ENCODE assay signal across 32 cellular contexts in genomic region chr4:161260819-161261218, GRCh38.
"Had no signal": no experiment of that assay in that cellular context is flagged by ENCODE, and none has a peak within 500 bp of the region (broad histone marks: within the 10 kb centered on the region; RNA-seq: fewer than 3 reads in every experiment).

No MANE protein-coding gene starts in this region.

- H3K4me1 ChIP-seq: adrenal gland, ascending aorta, body of pancreas, breast epithelium had no signal

- H3K27ac ChIP-seq: adrenal gland, ascending aorta, body of pancreas, brain microvascular endothelial cell, breast epithelium, cardiac muscle cell had no signal

- H3K4me3 ChIP-seq: adrenal gland, ascending aorta, body of pancreas, breast epithelium, cardiac muscle cell had no signal

- FAIRE-seq: astrocyte, bronchial epithelial cell had no signal

- DNase-seq: activated effector memory CD4-positive, alpha-beta T cell treated with anti-CD3 and anti-CD28 coated beads, Interleukin-2, amount 50 U/mL, for 16 hours; activated effector memory CD4-positive, alpha-beta T cell treated with Interleukin-2 at 50 U/mL for 16 hours; activated gamma-delta T cell; activated gamma-delta T cell treated with Interleukin-2 at 50 U/mL for 16 hours; activated naive CD4-positive, alpha-beta T cell; activated naive CD4-positive, alpha-beta T cell treated with anti-CD3 and anti-CD28 coated beads for 36 hours; activated naive CD4-positive, alpha-beta T cell treated with anti-CD3 and anti-CD28 coated beads, Interleukin-2, amount 10 ng/mL, durations not matched to agents 7 days and 5 days; activated naive CD4-positive, alpha-beta T cell treated with anti-CD3 and anti-CD28 coated beads, Interleukin-2, amount 50 U/mL, for 16 hours; activated naive CD4-positive, alpha-beta T cell treated with Interleukin-2 at 50 U/mL for 16 hours; activated naive CD8-positive, alpha-beta T cell treated with anti-CD3 and anti-CD28 coated beads for 36 hours; activated naive CD8-positive, alpha-beta T cell treated with anti-CD3 and anti-CD28 coated beads, Interleukin-2, amount 10 ng/mL, durations not matched to agents 7 days and 5 days; activated naive CD8-positive, alpha-beta T cell treated with anti-CD3 and anti-CD28 coated beads, Interleukin-2, amount 50 U/mL, for 24 hours; activated T-cell treated with anti-CD3 and anti-CD28 coated beads, Interleukin-2, amount 50 U/mL, for 4 hours; activated T-cell treated with anti-CD3 and anti-CD28 coated beads, Interleukin-2, amount 50 U/mL, for 48 hours; activated T-cell treated with anti-CD3 and anti-CD28 coated beads, Interleukin-2, amount 50 U/mL, for 72 hours; adrenal gland; amniotic stem cell; amygdala; anterior cingulate cortex; aorta; body of pancreas; brain microvascular endothelial cell; caudate nucleus; central memory CD4-positive, alpha-beta T cell; cerebellar nuclear complex had no signal

- H3K27me3 ChIP-seq: adrenal gland, ascending aorta, body of pancreas, brain microvascular endothelial cell, breast epithelium, cardiac muscle cell had no signal

- ATAC-seq: activated naive CD4-positive, alpha-beta T cell treated with anti-CD3 and anti-CD28 coated beads, Interleukin-2, amount 50 U/mL, for 72 hours; activated naive CD8-positive, alpha-beta T cell treated with anti-CD3 and anti-CD28 coated beads, Interleukin-2, amount 50 U/mL, for 24 hours; activated T-cell treated with anti-CD3 and anti-CD28 coated beads, Interleukin-2, amount 50 U/mL, for 4 hours; activated T-cell treated with anti-CD3 and anti-CD28 coated beads, Interleukin-2, amount 50 U/mL, for 72 hours; activated T-helper 17 cell treated with anti-CD3 and anti-CD28 coated beads, Interleukin-2, amount 50 U/mL, for 72 hours; body of pancreas had no signal

- H3K36me3 ChIP-seq: adrenal gland, ascending aorta, brain microvascular endothelial cell, breast epithelium, cardiac muscle cell had no signal
